In genomic region chr12:21577516-21577915, GRCh38 we compare ENCODE assay signal across 4 cellular contexts. TPM values are rescaled to one million over a fixed set of nuclear protein-coding genes. Genes with fewer than 3 reads are reported as not detected.
"Had no signal": no experiment of that assay in that cellular context is flagged by ENCODE, and none has a peak within 500 bp of the region (broad histone marks: within the 10 kb centered on the region; RNA-seq: fewer than 3 reads in every experiment).

No MANE protein-coding gene starts in this region.

- H3K4me3 ChIP-seq: GM12878 had no signal

- DNase-seq: GDM1, GF-D8 had no signal

- ATAC-seq: GM12878 had no signal

RNA-seq across cellular contexts. Expression of gene GYS2, which starts 27.1 kb away (rescaled TPM):
- total RNA-seq: G401, GM12878 had no signal
- polyA plus RNA-seq: GM12878 had no signal

RNA-seq across cellular contexts. Expression of gene SPX, which starts 51.4 kb away (rescaled TPM):
- total RNA-seq: GM12878 had no signal
